ENCODE assay signal across 20 cellular contexts in the genomic region with DNA sequence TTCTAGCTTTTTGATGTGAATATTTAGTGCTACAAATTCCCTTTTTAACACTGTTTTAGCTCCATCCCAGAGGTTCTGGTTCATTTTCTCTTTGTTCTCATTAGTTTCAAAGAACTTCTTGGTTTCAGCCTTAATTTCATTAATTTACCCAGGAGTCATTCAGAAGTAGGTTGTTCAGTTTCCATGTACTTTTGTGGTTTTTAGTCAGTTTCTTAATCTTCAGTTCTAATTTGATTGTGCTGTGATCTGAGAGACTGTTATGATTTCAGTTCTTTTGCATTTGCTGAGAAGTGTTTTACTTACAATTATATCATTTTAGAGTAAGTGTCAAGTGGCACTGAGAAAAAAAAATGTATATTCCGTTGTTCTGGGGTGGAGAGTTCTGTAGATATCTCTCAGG.
"Had no signal": no experiment of that assay in that cellular context is flagged by ENCODE, and none has a peak within 500 bp of the region (broad histone marks: within the 10 kb centered on the region; RNA-seq: fewer than 3 reads in every experiment).

No MANE protein-coding gene starts in this region.

- H3K4me3 Mint-ChIP-seq: brain, nephron progenitor cell had no signal

- DNase-seq: activated CD4-positive, alpha-beta T cell treated with anti-CD3 and anti-CD28 coated beads, Interleukin-2, amount 50 U/mL, for 1 hour; activated CD4-positive, CD25-positive, alpha-beta regulatory T cell treated with anti-CD3 and anti-CD28 coated beads, Interleukin-2, amount 50 U/mL, for 72 hours; activated CD8-positive, alpha-beta memory T cell treated with anti-CD3 and anti-CD28 coated beads for 24 hours; activated naive CD4-positive, alpha-beta T cell; activated T-cell treated with anti-CD3 and anti-CD28 coated beads, Interleukin-2, amount 50 U/mL, for 48 hours; dorsolateral prefrontal cortex; effector memory CD4-positive, alpha-beta T cell; kidney glomerular epithelial cell; mesendoderm; nephron progenitor cell; right lobe of liver; stimulated activated CD4-positive, alpha-beta T cell treated with anti-CD3 and anti-CD28 coated beads, Interleukin-4, amount 100 ng/mL, for 1 hour; T1000; tibial artery; upper lobe of right lung had no signal

- H3K36me3 Mint-ChIP-seq: activated naive CD4-positive, alpha-beta T cell treated with anti-CD3 and anti-CD28 coated beads, Interleukin-2, amount 50 U/mL, for 72 hours; brain had no signal

- H3K4me1 Mint-ChIP-seq: brain had no signal

- H3K27ac Mint-ChIP-seq: activated naive CD4-positive, alpha-beta T cell treated with anti-CD3 and anti-CD28 coated beads, Interleukin-2, amount 50 U/mL, for 72 hours; brain; nephron progenitor cell had no signal

- H3K9me3 ChIP-seq: neutrophil, right lobe of liver, suprapubic skin, tibial artery, upper lobe of right lung had no signal

- ATAC-seq: left lobe of liver, right lobe of liver, upper lobe of right lung had no signal
